Comparison of ENCODE assay signal across 30 cellular contexts in the genomic region with DNA sequence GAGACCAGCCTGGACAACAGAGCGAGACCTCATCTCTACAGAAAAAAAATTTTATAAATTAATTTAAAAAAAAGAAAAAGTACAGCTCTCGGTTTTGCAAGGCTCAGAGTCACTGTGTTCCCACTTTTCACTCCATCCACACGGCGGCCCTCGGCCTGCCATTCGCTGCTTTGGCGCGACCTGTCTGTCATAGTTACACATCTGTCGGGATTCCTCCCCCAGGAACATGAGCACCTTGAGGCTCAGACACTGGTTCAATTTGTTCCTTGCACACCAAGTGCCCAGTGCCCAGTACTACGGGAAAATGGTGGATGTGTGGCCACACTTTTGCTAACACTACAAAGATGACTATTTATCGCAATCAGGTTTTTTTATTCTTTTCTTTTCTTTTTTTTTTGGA. TPM values are rescaled to one million over a fixed set of nuclear protein-coding genes. Genes with fewer than 3 reads are reported as not detected.
"Had no signal": no experiment of that assay in that cellular context is flagged by ENCODE, and none has a peak within 500 bp of the region (broad histone marks: within the 10 kb centered on the region; RNA-seq: fewer than 3 reads in every experiment).

No MANE protein-coding gene starts in this region.

- H3K27me3 ChIP-seq: adrenal gland, ascending aorta, brain microvascular endothelial cell, hepatocyte, left lung, ovary, right atrium auricular region, uterus had no signal

- H3K4me3 Mint-ChIP-seq: activated CD4-positive, alpha-beta memory T cell treated with anti-CD3 and anti-CD28 coated beads, Interleukin-2, amount 10 ng/mL, durations not matched to agents 7 days and 5 days; activated CD8-positive, alpha-beta memory T cell treated with anti-CD3 and anti-CD28 coated beads, Interleukin-2, amount 10 ng/mL, durations not matched to agents 7 days and 5 days; activated naive CD8-positive, alpha-beta T cell; activated T-helper 1 cell treated with anti-CD3 and anti-CD28 coated beads, Interleukin-12 subunit alpha, Interleukin-12 subunit beta, Interleukin-2, Interleukin-4 antibody, amounts not matched to agents 30 ng/mL and 10 ng/mL and 1 ng/mL, durations not matched to agents 14 hours and 24 hours and 36 hours; immature natural killer cell; mesothelial cell of epicardium; natural killer cell had no signal

- H3K4me3 ChIP-seq: adrenal gland, ascending aorta, hepatocyte, left lung, ovary, psoas muscle, right atrium auricular region, uterus had no signal

- H3K36me3 Mint-ChIP-seq: natural killer cell had no signal

- H3K9me3 ChIP-seq: adrenal gland, ascending aorta, left lung, ovary, psoas muscle, right atrium auricular region, uterus had no signal

- DNase-seq: activated CD4-positive, alpha-beta memory T cell treated with anti-CD3 and anti-CD28 coated beads, Interleukin-2, amount 10 ng/mL, durations not matched to agents 7 days and 5 days; activated CD4-positive, alpha-beta T cell treated with anti-CD3 and anti-CD28 coated beads for 48 hours; activated CD8-positive, alpha-beta memory T cell treated with anti-CD3 and anti-CD28 coated beads, Interleukin-2, amount 10 ng/mL, durations not matched to agents 7 days and 5 days; adrenal gland; brain microvascular endothelial cell; caudate nucleus; dermis blood vessel endothelial cell; effector memory CD4-positive, alpha-beta T cell; foreskin melanocyte; glutamatergic neuron; immature natural killer cell; kidney glomerular epithelial cell; left lung; natural killer cell; ovary; stimulated activated CD4-positive, alpha-beta T cell treated with anti-CD3 and anti-CD28 coated beads, Interleukin-12 subunit alpha, Interleukin-12 subunit beta, amount 100 ng/mL, for 4 hours; stimulated activated CD4-positive, alpha-beta T cell treated with anti-CD3 and anti-CD28 coated beads, Interleukin-1b, Interleukin-23, amount 100 ng/mL, for 48 hours; trophoblast cell; uterus had no signal

- H3K9me3 Mint-ChIP-seq: activated CD4-positive, alpha-beta memory T cell treated with anti-CD3 and anti-CD28 coated beads, Interleukin-2, amount 10 ng/mL, durations not matched to agents 7 days and 5 days; activated T-helper 1 cell treated with anti-CD3 and anti-CD28 coated beads, Interleukin-12 subunit alpha, Interleukin-12 subunit beta, Interleukin-2, Interleukin-4 antibody, amounts not matched to agents 30 ng/mL and 10 ng/mL and 1 ng/mL, durations not matched to agents 14 hours and 24 hours and 36 hours; immature natural killer cell; mesothelial cell of epicardium; natural killer cell had no signal

- H3K4me1 ChIP-seq: ascending aorta, psoas muscle, uterus had no signal

- ATAC-seq: activated CD8-positive, alpha-beta memory T cell treated with anti-CD3 and anti-CD28 coated beads, Interleukin-2, amount 10 ng/mL, durations not matched to agents 7 days and 5 days; esophagus mucosa; left lung; natural killer cell; psoas muscle had no signal

- H3K36me3 ChIP-seq: ovary, uterus had no signal

- H3K27me3 Mint-ChIP-seq: activated CD4-positive, alpha-beta memory T cell treated with anti-CD3 and anti-CD28 coated beads, Interleukin-2, amount 10 ng/mL, durations not matched to agents 7 days and 5 days; activated CD8-positive, alpha-beta memory T cell treated with anti-CD3 and anti-CD28 coated beads, Interleukin-2, amount 10 ng/mL, durations not matched to agents 7 days and 5 days; activated naive CD8-positive, alpha-beta T cell had no signal

- H3K27ac Mint-ChIP-seq: activated CD4-positive, alpha-beta memory T cell treated with anti-CD3 and anti-CD28 coated beads, Interleukin-2, amount 10 ng/mL, durations not matched to agents 7 days and 5 days; activated CD8-positive, alpha-beta memory T cell treated with anti-CD3 and anti-CD28 coated beads, Interleukin-2, amount 10 ng/mL, durations not matched to agents 7 days and 5 days; activated naive CD8-positive, alpha-beta T cell; activated T-helper 1 cell treated with anti-CD3 and anti-CD28 coated beads, Interleukin-12 subunit alpha, Interleukin-12 subunit beta, Interleukin-2, Interleukin-4 antibody, amounts not matched to agents 30 ng/mL and 10 ng/mL and 1 ng/mL, durations not matched to agents 14 hours and 24 hours and 36 hours; mesothelial cell of epicardium; natural killer cell had no signal

- H3K27ac ChIP-seq: adrenal gland, ascending aorta, brain microvascular endothelial cell, hepatocyte, left lung, ovary, psoas muscle, right atrium auricular region, uterus had no signal

RNA-seq across cellular contexts. Expression of a gene that starts 20.6 kb away (rescaled TPM):
- total RNA-seq: activated CD4-positive, alpha-beta memory T cell treated with anti-CD3 and anti-CD28 coated beads, Interleukin-2, amount 10 ng/mL, durations not matched to agents 7 days and 5 days; activated CD8-positive, alpha-beta memory T cell treated with anti-CD3 and anti-CD28 coated beads, Interleukin-2, amount 10 ng/mL, durations not matched to agents 7 days and 5 days; activated T-helper 1 cell treated with anti-CD3 and anti-CD28 coated beads, Interleukin-12 subunit alpha, Interleukin-12 subunit beta, Interleukin-2, Interleukin-4 antibody, amounts not matched to agents 30 ng/mL and 10 ng/mL and 1 ng/mL, durations not matched to agents 14 hours and 24 hours and 36 hours; ascending aorta; dermis blood vessel endothelial cell; endothelial cell of umbilical vein; esophagus mucosa; lung microvascular endothelial cell; mesothelial cell of epicardium; T-helper 2 cell treated with Interferon-gamma antibody and Interleukin-4, amounts not matched to agents 100 ng/mL and 5 ng/mL, for 36 hours had no signal
